8 cellular contexts compared by ENCODE assay signal in the genomic region with DNA sequence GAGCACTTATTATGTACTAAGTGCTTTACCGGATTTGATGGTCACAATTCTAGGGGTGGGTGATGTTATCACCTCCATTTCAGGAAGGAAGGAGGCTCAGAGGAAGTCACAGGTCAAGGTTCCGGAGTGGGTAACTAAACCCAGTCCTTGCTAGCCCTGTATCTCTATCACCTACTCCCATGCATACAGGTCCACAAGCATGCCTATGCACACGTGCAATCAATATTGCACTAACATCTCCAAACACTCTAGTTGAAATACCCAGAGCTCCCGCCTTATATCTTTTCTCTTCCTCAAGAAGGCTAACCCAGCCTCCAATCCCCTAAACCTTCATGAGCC. TPM values are rescaled to one million over a fixed set of nuclear protein-coding genes. Genes with fewer than 3 reads are reported as not detected.
A peak's percentile ranks its signal among the peaks of the same experiment; 100 is the strongest.
DNase-seq lines count a peak whose midpoint lies in the region; ATAC-seq and TF ChIP-seq lines count a peak whose summit lies in the region.

No MANE protein-coding gene starts in this region.

- ATAC-seq in HG02885 (IDR thresholded peaks at IDR 0.05; ENCODE audit: poor library complexity, unreplicated experiment) (peak; percentile 9), left lung (peak; percentile 9), HG02588 (IDR thresholded peaks at IDR 0.05; ENCODE audit: unreplicated experiment) (no peak), GM21825 (IDR thresholded peaks at IDR 0.05; ENCODE audit: unreplicated experiment) (no peak)
- peak; percentile 18 for ATAC-seq in activated naive CD8-positive, alpha-beta T cell treated with anti-CD3 and anti-CD28 coated beads, Interleukin-2, amount 50 U/mL, for 24 hours

- peak overlapping the region; percentile 91 for H3K4me3 Mint-ChIP-seq in activated naive CD8-positive, alpha-beta T cell treated with anti-CD3 and anti-CD28 coated beads, Interleukin-2, amount 50 U/mL, for 24 hours

- no peak for TF ChIP-seq CTCF in AG10803 (conservative IDR thresholded peaks at IDR 0.05; ENCODE audit: low read length)
- TF ChIP-seq CTCF in left lung (IDR thresholded peaks at IDR 0.05): no peak
- no peak for TF ChIP-seq CTCF in tibial artery (IDR thresholded peaks at IDR 0.05)

- H3K27ac ChIP-seq in left lung (peak overlapping the region; percentile 77 to 92), tibial artery (peak overlapping the region; percentile 81 to 90)

- peaks cover 8% of the 10 kb centered on the region for H3K36me3 Mint-ChIP-seq in activated naive CD8-positive, alpha-beta T cell treated with anti-CD3 and anti-CD28 coated beads, Interleukin-2, amount 50 U/mL, for 24 hours (ENCODE audit: low read depth)

- H3K4me1 ChIP-seq in left lung (peaks cover 21 to 48% of the 10 kb centered on the region in 2 donors), tibial artery (peaks cover 0 to 34% (median 28%) of the 10 kb centered on the region in 4 donors)

- H3K27me3 ChIP-seq in left lung (no peaks in the 10 kb centered on the region), tibial artery (no peaks in the 10 kb centered on the region)

- H3K9me3 ChIP-seq in left lung: no peaks in the 10 kb centered on the region
- H3K9me3 ChIP-seq in tibial artery: no peaks in the 10 kb centered on the region

- intact Hi-C loops in left lung (cut with DNase I): no loop called here
- intact Hi-C loops in tibial artery (cut with DNase I; ENCODE audit: low total_unique reads): no loop called here

- H3K27me3 Mint-ChIP-seq in activated naive CD8-positive, alpha-beta T cell treated with anti-CD3 and anti-CD28 coated beads, Interleukin-2, amount 50 U/mL, for 24 hours: no peaks in the 10 kb centered on the region

- H3K9me3 Mint-ChIP-seq in activated naive CD8-positive, alpha-beta T cell treated with anti-CD3 and anti-CD28 coated beads, Interleukin-2, amount 50 U/mL, for 24 hours: no peaks in the 10 kb centered on the region

- H3K36me3 ChIP-seq in left lung (no peaks in the 10 kb centered on the region), tibial artery (no peaks in the 10 kb centered on the region)

- H3K4me1 Mint-ChIP-seq in activated naive CD8-positive, alpha-beta T cell treated with anti-CD3 and anti-CD28 coated beads, Interleukin-2, amount 50 U/mL, for 24 hours: peaks cover 48% of the 10 kb centered on the region

- DNase-seq in AG10803 (ENCODE audit: low read depth): no peak
- peak; percentile 25 for DNase-seq in activated naive CD8-positive, alpha-beta T cell treated with anti-CD3 and anti-CD28 coated beads, Interleukin-2, amount 50 U/mL, for 24 hours
- no peak for DNase-seq in left lung
- no peak for DNase-seq in tibial artery
- DNase-seq in Ammon's horn (ENCODE audit: low spot score): no peak

- H3K27ac Mint-ChIP-seq in activated naive CD8-positive, alpha-beta T cell treated with anti-CD3 and anti-CD28 coated beads, Interleukin-2, amount 50 U/mL, for 24 hours: peak overlapping the region; percentile 94

- H3K4me3 ChIP-seq in AG10803 (ENCODE audit: low read length) (peak overlapping the region; percentile 64), left lung (peak overlapping the region; percentile 39 to 48), tibial artery (peak overlapping the region; percentile 46 to 58)

RNA-seq across cellular contexts. Expression of a gene that starts 17.8 kb away (rescaled TPM):
- 10 to 100 TPM in 1 of 2 donors, 1 to 10 TPM in 1; 7.1 to 20.4 TPM for total RNA-seq in left lung

RNA-seq across cellular contexts. Expression of a gene that starts 26.3 kb away (rescaled TPM):
- 10 to 100 TPM; 56.1 to 57.8 TPM for total RNA-seq in left lung

RNA-seq across cellular contexts. Expression of a gene that starts 43.6 kb away (rescaled TPM):
- total RNA-seq in left lung: 1 to 10 TPM; 4.8 to 6.0 TPM

RNA-seq across cellular contexts. Expression of a gene that starts 45.1 kb away (rescaled TPM):
- 10 to 100 TPM; 30.0 to 51.4 TPM for total RNA-seq in left lung

RNA-seq across cellular contexts. Expression of a gene that starts 46.8 kb away (rescaled TPM):
- total RNA-seq in left lung: 10 to 100 TPM in 1 of 2 donors, 1 to 10 TPM in 1; 9.4 to 16.7 TPM

Comparison
In these comparisons a context has a peak if more than half of its experiments do, and no peak if none do; other contexts are left out.
1. ATAC-seq: peak in HG02885 (single experiment), activated naive CD8-positive, alpha-beta T cell treated with anti-CD3 and anti-CD28 coated beads, Interleukin-2, amount 50 U/mL, for 24 hours (single experiment) and left lung (single experiment); none in HG02588 (single experiment) and GM21825 (single experiment).
2. Peak in every context shown above with its lines, with median percentiles within 50 percentile points of each other: H3K4me3 ChIP-seq.